21 cellular contexts compared by ENCODE assay signal in the genomic region with DNA sequence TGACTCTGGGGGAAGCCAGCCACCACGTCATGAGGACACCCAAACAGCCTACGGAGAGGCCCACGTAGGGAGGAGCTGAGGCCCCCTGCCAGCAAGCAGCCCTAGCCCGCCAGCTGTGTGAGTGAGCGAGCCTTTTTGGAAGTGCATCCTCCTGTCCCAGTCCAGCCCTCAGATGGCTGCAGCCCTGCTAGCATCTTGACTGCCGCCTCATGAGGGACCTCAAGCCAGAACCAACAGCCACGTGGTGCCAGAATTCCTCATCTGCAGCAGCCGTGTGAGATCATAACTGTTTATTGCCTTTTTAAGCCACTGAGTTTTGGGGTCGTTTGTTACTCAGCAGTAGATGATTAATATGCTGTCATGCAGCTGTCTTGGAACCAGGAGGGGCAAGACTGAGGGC.
A peak's percentile ranks its signal among the peaks of the same experiment; 100 is the strongest.
DNase-seq lines count a peak whose midpoint lies in the region; ATAC-seq, FAIRE-seq and TF ChIP-seq lines count a peak whose summit lies in the region.
"Had no signal": no experiment of that assay in that cellular context is flagged by ENCODE, and none has a peak within 500 bp of the region (broad histone marks: within the 10 kb centered on the region; RNA-seq: fewer than 3 reads in every experiment).

No MANE protein-coding gene starts in this region.

- CTCF ChIA-PET in K562 (lab: Yijun Ruan, JAX; ENCODE audit: low intra/inter-chr PET ratio), result no interaction called here

- 5% methylated on average over 9 of the region's 9 CpGs for WGBS in K562 (ENCODE audit: insufficient coverage, low coverage, missing lambda C conversion rate)
- 52 to 64% methylated on average over 9 of the region's 9 CpGs for WGBS in testis, 2 donors

- in situ Hi-C loops in K562 (cut with MboI), result no loop called here

- intact Hi-C loops in K562 (cut with micrococcal nuclease), result no loop called here
- intact Hi-C loops in testis (cut with DNase I; ENCODE audit: low total_unique reads), result no loop called here
- intact Hi-C loops in left colon (cut with DNase I, micrococcal nuclease), result no loop called here

- TF ChIP-seq RAD21 in K562 (CRISPR knock-in tag; conservative IDR thresholded peaks at IDR 0.05 in 1 of 2, IDR thresholded peaks at IDR 0.05 in 1 of 2), result no peak

- DNase-seq in HT1080 (ENCODE audit: low read depth) (peak; percentile 11), K562 (ENCODE audit: extremely low read depth in 1 of 4, low spot score in 3 of 4) (no peak), islet precursor cell (peak; percentile 23), testis (no peak), left colon (no peak), COLO668 (lab: John Stamatoyannopoulos, UW; ENCODE audit: unreplicated experiment) (no peak)
- DNase-seq: activated CD8-positive, alpha-beta T cell treated with anti-CD3 and anti-CD28 coated beads, Interleukin-2, amount 10 ng/mL, durations not matched to agents 7 days and 5 days; activated naive CD4-positive, alpha-beta T cell treated with anti-CD3 and anti-CD28 coated beads, Interleukin-2, amount 10 ng/mL, durations not matched to agents 7 days and 5 days; activated T-cell treated with anti-CD3 and anti-CD28 coated beads, Interleukin-2, amount 50 U/mL, for 24 hours; Caco-2; kidney; NCI-H146; NCI-H774; PC-3; SK-N-SH; stimulated activated naive CD4-positive, alpha-beta T cell; thyroid gland had no signal

- H3K9me1 ChIP-seq in K562 (ENCODE audit: control insufficient read depth, insufficient read depth, low read length), result no peaks in the 10 kb centered on the region

- peaks cover 0 to 3% of the 10 kb centered on the region in 2 experiments; a peak in 1 of 5 replicates for H3K4me1 ChIP-seq in K562 (replicated peaks in 1 of 2; ENCODE audit: control insufficient read depth in 2 of 2, insufficient read depth in 2 of 2, low read length in 2 of 2)
- no peaks in the 10 kb centered on the region for H3K4me1 ChIP-seq in testis
- H3K4me1 ChIP-seq: thyroid gland had no signal

- H4K20me1 ChIP-seq in K562 (replicated peaks; ENCODE audit: control insufficient read depth, insufficient read depth, low read length), result no peaks in the 10 kb centered on the region

- no peak for FAIRE-seq in K562 (lab: Jason Lieb, UNC)
- FAIRE-seq: colon, GM19239, H1, kidney had no signal

- peak overlapping the region; percentile 53 for H3K4me2 ChIP-seq in K562 (ENCODE audit: insufficient read depth, low read length)
- H3K4me2 ChIP-seq: SK-N-SH had no signal

- 0 out of 2 replicates have a peak overlapping the region, but pooled peaks have one; percentile 8 for H3K4me3 ChIP-seq in K562
- H3K4me3 ChIP-seq in testis, result peak overlapping the region; percentile 29 to 46
- H3K4me3 ChIP-seq: thyroid gland had no signal

- peaks cover 10 to 50% of the 10 kb centered on the region in 2 experiments; a peak in 4 of 5 replicates for H3K27me3 ChIP-seq in K562 (ENCODE audit: control insufficient read depth in 2 of 2, insufficient read depth in 2 of 2, low read length in 2 of 2)
- H3K27me3 ChIP-seq in testis, result no peaks in the 10 kb centered on the region
- H3K27me3 ChIP-seq: thyroid gland had no signal

- no peaks in the 10 kb centered on the region for H3K79me2 ChIP-seq in K562 (ENCODE audit: control insufficient read depth, insufficient read depth, low read length)

- no TSS peak for BruUV-seq in K562 (replicated peaks; lab: Mats Ljungman, UMichigan)

- ATAC-seq in K562 (no peak), left colon (no peak), GM18907 (IDR thresholded peaks at IDR 0.05; ENCODE audit: unreplicated experiment) (no peak)
- ATAC-seq: activated CD8-positive, alpha-beta T cell treated with anti-CD3 and anti-CD28 coated beads, Interleukin-2, amount 10 ng/mL, durations not matched to agents 7 days and 5 days; PC-3 had no signal

- H3K9me3 ChIP-seq in K562 (replicated peaks; ENCODE audit: control insufficient read depth, insufficient read depth, low read depth, low read length) (no peaks in the 10 kb centered on the region), testis (no peaks in the 10 kb centered on the region)
- H3K9me3 ChIP-seq: Caco-2, SK-N-SH, thyroid gland had no signal

- peak overlapping the region; percentile 69 for H2AFZ ChIP-seq in K562 (ENCODE audit: low read depth, low read length)

- TF ChIP-seq EP300 in K562 (IDR thresholded peaks at IDR 0.05; ENCODE audit: low read length), result no peak

- TF ChIP-seq POLR2A in K562 (conservative IDR thresholded peaks at IDR 0.05) (no peak), testis (IDR thresholded peaks at IDR 0.05) (no peak)

- TF ChIP-seq CTCF in K562 (IDR thresholded peaks at IDR 0.05 in 2 of 3, conservative IDR thresholded peaks at IDR 0.05 in 1 of 3; ENCODE audit: insufficient read depth in 2 of 3, low read depth in 1 of 3, low read length in 3 of 3) (no peak), testis (IDR thresholded peaks at IDR 0.05) (no peak)

- POLR2A ChIA-PET in K562 (lab: Yijun Ruan, JAX), result interaction anchor here (1.8 kb wide), 1 partner anchor 13 kb away, joined by 5 read pairs; no protein-coding TSS in a partner anchor

- no peak overlapping the region for H3K27ac ChIP-seq in K562 (ENCODE audit: extremely low read depth, low read depth, low read length)
- no peak overlapping the region for H3K27ac ChIP-seq in testis
- H3K27ac ChIP-seq: thyroid gland had no signal

- no peaks in the 10 kb centered on the region for H3K36me3 ChIP-seq in K562 (ENCODE audit: control insufficient read depth, insufficient read depth, low read length)
- no peaks in the 10 kb centered on the region for H3K36me3 ChIP-seq in testis (ENCODE audit: low read depth, missing control alignments)
- H3K36me3 ChIP-seq: thyroid gland had no signal

- H3K9ac ChIP-seq in K562 (ENCODE audit: insufficient read depth in 1 of 2, low read depth in 2 of 2, low read length in 2 of 2), result no peak overlapping the region; a peak in 1 of 4 replicates
- H3K9ac ChIP-seq: SK-N-SH had no signal

TF ChIP-seq in K562, 482 proteins besides CTCF, POLR2A, EP300 and RAD21:
- TF ChIP-seq, protein P1, sequence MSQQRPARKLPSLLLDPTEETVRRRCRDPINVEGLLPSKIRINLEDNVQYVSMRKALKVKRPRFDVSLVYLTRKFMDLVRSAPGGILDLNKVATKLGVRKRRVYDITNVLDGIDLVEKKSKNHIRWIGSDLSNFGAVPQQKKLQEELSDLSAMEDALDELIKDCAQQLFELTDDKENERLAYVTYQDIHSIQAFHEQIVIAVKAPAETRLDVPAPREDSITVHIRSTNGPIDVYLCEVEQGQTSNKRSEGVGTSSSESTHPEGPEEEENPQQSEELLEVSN (IDR thresholded peaks at IDR 0.05; ENCODE audit: borderline replicate concordance in 1 of 2, extremely low read depth in 1 of 2, insufficient read depth in 1 of 2, insufficient read length in 1 of 2, low read depth in 1 of 2, low read length in 1 of 2, poor library complexity in 1 of 2, severe bottlenecking in 1 of 2), result peak in 1 of 2 experiments; percentile 17
- no peak for TF ChIP-seq ZBTB8A (IDR thresholded peaks at IDR 0.05; ENCODE audit: partially characterized antibody)

Comparison
In these comparisons a context has a peak if more than half of its experiments do, and no peak if none do; other contexts are left out.
1. DNase-seq: peak in HT1080 (single experiment) and islet precursor cell (single experiment); none in K562 (0 of 4), testis (single experiment), left colon (0 of 2) and COLO668 (single experiment).